Comparison of ENCODE assay signal across 8 cellular contexts in genomic region chr10:21535494-21535818, GRCh38. TPM values are rescaled to one million over a fixed set of nuclear protein-coding genes. Genes with fewer than 3 reads are reported as not detected.
DNase-seq lines count a peak whose midpoint lies in the region; ATAC-seq and TF ChIP-seq lines count a peak whose summit lies in the region.

No MANE protein-coding gene starts in this region.

- H2BK5ac ChIP-seq in IMR-90 (ENCODE audit: low read depth, low read length, poor library complexity, severe bottlenecking): no peak overlapping the region

- peak overlapping the region; percentile 65 for H3K27ac Mint-ChIP-seq in central memory CD8-positive, alpha-beta T cell (ENCODE audit: low read depth)
- H3K27ac Mint-ChIP-seq in naive thymus-derived CD4-positive, alpha-beta T cell: peak overlapping the region; percentile 69 to 91 (median 79)

- intact Hi-C loops in IMR-90 (cut with micrococcal nuclease): loop anchor here (2.0 kb wide), 1 partner anchor 257 kb away; no protein-coding TSS in a partner anchor
- intact Hi-C loops in naive thymus-derived CD4-positive, alpha-beta T cell (cut with micrococcal nuclease): loop anchor here (2.0 to 10.0 kb wide), 8 partner anchors 167 to 1179 kb away; partner anchors contain the start of genes COMMD3 (in 1 of the 2), DNAJC1 (in 1 of the 2) and PIP4K2A (in 1 of the 2)

- H3K27ac ChIP-seq in IMR-90 (ENCODE audit: insufficient read depth, low read length): peak overlapping the region; percentile 74; the same call in 1 of the 2 replicates
- H3K27ac ChIP-seq in naive thymus-derived CD4-positive, alpha-beta T cell (ENCODE audit: low read depth, low read length): peak overlapping the region; percentile 63

- H3K18ac ChIP-seq in IMR-90 (ENCODE audit: low read depth, low read length): no peak overlapping the region

- H3K4me3 ChIP-seq in AG04449 (ENCODE audit: low read depth, low read length): peak overlapping the region; percentile 76
- peak overlapping the region; percentile 89 for H3K4me3 ChIP-seq in IMR-90 (ENCODE audit: insufficient read depth, low read depth, low read length)
- H3K4me3 ChIP-seq in naive thymus-derived CD4-positive, alpha-beta T cell (ENCODE audit: low read length): no peak overlapping the region

- H2BK15ac ChIP-seq in IMR-90 (ENCODE audit: low read depth, low read length): no peak overlapping the region

- H2BK20ac ChIP-seq in IMR-90 (ENCODE audit: low read depth, low read length): no peak overlapping the region

- peaks cover 30% of the 10 kb centered on the region for H3K36me3 Mint-ChIP-seq in central memory CD8-positive, alpha-beta T cell (ENCODE audit: insufficient read depth)
- H3K36me3 Mint-ChIP-seq in naive thymus-derived CD4-positive, alpha-beta T cell: peaks cover 0 to 16% (median 7%) of the 10 kb centered on the region in 5 donors

- 0 out of 2 replicates have a peak overlapping the region, but pooled peaks have one; percentile 8 for H3K56ac ChIP-seq in IMR-90 (ENCODE audit: extremely low read depth, insufficient read depth, low read length)

- peaks cover 11% of the 10 kb centered on the region for H3K36me3 ChIP-seq in IMR-90 (ENCODE audit: control insufficient read depth, insufficient read depth, low read length)
- H3K36me3 ChIP-seq in naive thymus-derived CD4-positive, alpha-beta T cell (ENCODE audit: control insufficient read depth in 2 of 3, insufficient read depth in 3 of 3, low read length in 3 of 3): peaks cover 0 to 19% (median 5%) of the 10 kb centered on the region in 3 experiments

- TF ChIP-seq RAD21 in IMR-90 (IDR thresholded peaks at IDR 0.05; ENCODE audit: low read length): no peak

- 0 out of 2 replicates have a peak, but pooled peaks cover 2% of the 10 kb centered on the region for H3K4me1 ChIP-seq in IMR-90 (ENCODE audit: control insufficient read depth, insufficient read depth, low read length)
- H3K4me1 ChIP-seq in naive thymus-derived CD4-positive, alpha-beta T cell (ENCODE audit: control insufficient read depth in 2 of 2, insufficient read depth in 2 of 2, low read length in 2 of 2): peaks cover 8 to 15% of the 10 kb centered on the region in 2 donors

- H3K9ac ChIP-seq in IMR-90 (ENCODE audit: low read depth, low read length): peak overlapping the region; percentile 79

- H3K9me3 ChIP-seq in IMR-90 (ENCODE audit: control insufficient read depth, insufficient read depth, low read length): no peaks in the 10 kb centered on the region
- no peaks in the 10 kb centered on the region for H3K9me3 ChIP-seq in naive thymus-derived CD4-positive, alpha-beta T cell (ENCODE audit: control insufficient read depth in 2 of 3, low read length in 3 of 3)

- no peak overlapping the region for H3K14ac ChIP-seq in IMR-90 (replicated peaks; ENCODE audit: low read depth, low read length)

- no peaks in the 10 kb centered on the region for H3K9me3 Mint-ChIP-seq in central memory CD8-positive, alpha-beta T cell
- H3K9me3 Mint-ChIP-seq in naive thymus-derived CD4-positive, alpha-beta T cell: peaks cover 0 to 2% (median 0%) of the 10 kb centered on the region in 11 donors

- POLR2A ChIA-PET in AG04449 (lab: Yijun Ruan, JAX) (no interaction called here), IMR-90 (lab: Charles Lee; ENCODE audit: unreplicated experiment) (no interaction called here)
- POLR2A ChIA-PET in naive thymus-derived CD4-positive, alpha-beta T cell (lab: Charles Lee): interaction anchor here (0.5 kb wide), 1 partner anchor 453 kb away, joined by 3 read pairs; no protein-coding TSS in a partner anchor

- no peak for ATAC-seq in IMR-90 (ENCODE audit: low read depth)
- no peak for ATAC-seq in central memory CD8-positive, alpha-beta T cell (replicated peaks; ENCODE audit: extremely low read depth, poor library complexity, severe bottlenecking)
- ATAC-seq in naive thymus-derived CD4-positive, alpha-beta T cell: no peak
- ATAC-seq in HG02938 (IDR thresholded peaks at IDR 0.05; ENCODE audit: unreplicated experiment): no peak

- peak overlapping the region; percentile 83 for H2AFZ ChIP-seq in IMR-90 (replicated peaks; ENCODE audit: low read length, poor library complexity)

- DNase-seq in AG04449 (ENCODE audit: low read depth, low spot score) (no peak), IMR-90 (no peak), HT-29 (ENCODE audit: low spot score) (no peak), SIG-M5 (lab: John Stamatoyannopoulos, UW) (no peak)
- DNase-seq in central memory CD8-positive, alpha-beta T cell (ENCODE audit: low spot score in 2 of 2): no peak
- DNase-seq in naive thymus-derived CD4-positive, alpha-beta T cell: peak in 1 of 9 donors; percentile 13
- DNase-seq in stimulated activated CD4-positive, alpha-beta T cell treated with anti-CD3 and anti-CD28 coated beads, Interleukin-2, amount 100 ng/mL, for 24 hours: no peak

- H3K4me3 Mint-ChIP-seq in central memory CD8-positive, alpha-beta T cell: peak overlapping the region; percentile 85
- H3K4me3 Mint-ChIP-seq in naive thymus-derived CD4-positive, alpha-beta T cell: peak overlapping the region; percentile 72 to 98 (median 82)

- in situ Hi-C loops in IMR-90 (cut with MboI; ENCODE audit: low sequenced_read_pairs): loop anchor here (5.0 kb wide), 1 partner anchor 38 kb away; no protein-coding TSS in a partner anchor

- BruUV-seq in IMR-90 (replicated peaks; lab: Mats Ljungman, UMichigan): no TSS peak

- TF ChIP-seq POLR2A in IMR-90 (IDR thresholded peaks at IDR 0.05; ENCODE audit: low read depth, low read length): no peak

- peak overlapping the region in 1 of 2 experiments; percentile 38; a peak in 1 of 4 replicates for H4K8ac ChIP-seq in IMR-90 (ENCODE audit: low read depth in 2 of 2, low read length in 2 of 2)

- H4K20me1 ChIP-seq in IMR-90 (ENCODE audit: insufficient read depth, low read length): peaks cover 8% of the 10 kb centered on the region; the same call in 1 of the 2 replicates

- no CpG with 5 or more reads among the region's 7 CpGs for WGBS in IMR-90 (ENCODE audit: extremely low coverage in 2 of 2, insufficient read length in 1 of 2), 2 experiments

- no peak overlapping the region for H4K5ac ChIP-seq in IMR-90 (ENCODE audit: low read depth, low read length)

- 0 out of 2 replicates have a peak overlapping the region, but pooled peaks have one; percentile 25 for H3K4ac ChIP-seq in IMR-90 (ENCODE audit: low read depth, low read length)

- H2BK120ac ChIP-seq in IMR-90 (ENCODE audit: low read depth, low read length): no peak overlapping the region

- peak overlapping the region; percentile 81 for H3K4me2 ChIP-seq in IMR-90 (ENCODE audit: low read depth, low read length)

- CTCF ChIA-PET in AG04449 (lab: Yijun Ruan, JAX) (no interaction called here), IMR-90 (lab: Yijun Ruan, JAX) (no interaction called here)
- CTCF ChIA-PET in naive thymus-derived CD4-positive, alpha-beta T cell (lab: Charles Lee): no interaction called here

- peak overlapping the region; percentile 88 for H2AK9ac ChIP-seq in IMR-90 (replicated peaks; ENCODE audit: low read depth, low read length, poor library complexity)

- H3K27me3 ChIP-seq in IMR-90 (ENCODE audit: control insufficient read depth, insufficient read depth, low read length): no peaks in the 10 kb centered on the region
- H3K27me3 ChIP-seq in naive thymus-derived CD4-positive, alpha-beta T cell (ENCODE audit: control insufficient read depth in 2 of 2, insufficient read depth in 2 of 2, low read length in 2 of 2): no peaks in the 10 kb centered on the region

- peak overlapping the region; percentile 14; the same call in 1 of the 2 replicates for H3K23ac ChIP-seq in IMR-90 (ENCODE audit: low read depth, low read length)

- no peak for TF ChIP-seq CTCF in AG04449 (IDR thresholded peaks at IDR 0.05; ENCODE audit: insufficient read depth, low read length, missing control alignments)
- no peak for TF ChIP-seq CTCF in IMR-90 (conservative IDR thresholded peaks at IDR 0.05; ENCODE audit: low read depth, low read length)

- no peak overlapping the region for H4K91ac ChIP-seq in IMR-90 (ENCODE audit: insufficient read depth, low read depth, low read length)

- H2AK5ac ChIP-seq in IMR-90 (ENCODE audit: low read depth, low read length): no peak overlapping the region

- no peaks in the 10 kb centered on the region for H3K9me1 ChIP-seq in IMR-90 (ENCODE audit: insufficient read depth, low read length)

- peaks cover 25% of the 10 kb centered on the region for H3K4me1 Mint-ChIP-seq in central memory CD8-positive, alpha-beta T cell
- H3K4me1 Mint-ChIP-seq in naive thymus-derived CD4-positive, alpha-beta T cell: peaks cover 12 to 35% (median 27%) of the 10 kb centered on the region in 7 donors

- peaks cover 8 to 21% of the 10 kb centered on the region in 2 experiments; a peak in 3 of 4 replicates for H3K79me1 ChIP-seq in IMR-90 (ENCODE audit: low read depth in 1 of 2, low read length in 2 of 2)

- dilution Hi-C loops in IMR-90 (cut with HindIII; ENCODE audit: low sequenced_read_pairs, unreplicated experiment): no loop called here

- no peaks in the 10 kb centered on the region for H3K27me3 Mint-ChIP-seq in central memory CD8-positive, alpha-beta T cell
- H3K27me3 Mint-ChIP-seq in naive thymus-derived CD4-positive, alpha-beta T cell: peaks cover 0 to 4% (median 0%) of the 10 kb centered on the region in 5 donors

TF ChIP-seq in IMR-90, 13 proteins besides CTCF, POLR2A, EP300 and RAD21 (continues in another document):
- TF ChIP-seq RCOR1 (IDR thresholded peaks at IDR 0.05; ENCODE audit: insufficient replicate concordance, low read length) (no peak), BHLHE40 (IDR thresholded peaks at IDR 0.05; ENCODE audit: low read depth, low read length) (no peak), MAZ (IDR thresholded peaks at IDR 0.05; ENCODE audit: borderline replicate concordance, low read depth, low read length) (no peak), RFX5 (IDR thresholded peaks at IDR 0.05; ENCODE audit: low read depth, low read length) (no peak)

RNA-seq across cellular contexts. Expression of gene MLLT10, which starts 1.4 kb away (rescaled TPM):
- 29.0 and 31.9 TPM in 2 replicates for total RNA-seq in IMR-90 (2012; rRNA removed)
- polyA plus RNA-seq in IMR-90 (2012; rRNA removed): 22.5 and 23.9 TPM in 2 replicates
- 7.2 and 17.6 TPM in 2 replicates for polyA plus RNA-seq in IMR-90 (2012; cell fraction: cytosol; rRNA removed)
- 27.3 and 103 TPM in 2 replicates for polyA plus RNA-seq in IMR-90 (2012; cell fraction: nucleus; rRNA removed; ENCODE audit: low replicate concordance)
- 10 to 100 TPM; 50.0 to 74.2 (median 67.9) TPM for total RNA-seq in naive thymus-derived CD4-positive, alpha-beta T cell
- polyA plus RNA-seq in naive thymus-derived CD4-positive, alpha-beta T cell: 1 to 10 TPM; 6.0 to 8.8 TPM
- 31.7 and 47.6 TPM in 2 replicates for total RNA-seq in HT-29 (2014; rRNA removed; shearing (Covaris generic))

RNA-seq across cellular contexts. Expression of gene SKIDA1, which starts 10.0 kb away (rescaled TPM):
- 0.56 and 0.72 TPM in 2 replicates for total RNA-seq in IMR-90 (2012; rRNA removed)
- 0.24 and 0.36 TPM in 2 replicates for polyA plus RNA-seq in IMR-90 (2012; rRNA removed)
- 0.16 and 0.42 TPM in 2 replicates for polyA plus RNA-seq in IMR-90 (2012; cell fraction: cytosol; rRNA removed)
- polyA plus RNA-seq in IMR-90 (2012; cell fraction: nucleus; rRNA removed; ENCODE audit: low replicate concordance): 0.36 and 2.0 TPM in 2 replicates
- total RNA-seq in naive thymus-derived CD4-positive, alpha-beta T cell: under 1 TPM in 4 of 5 experiments, not detected in 1; 0.17 to 0.45 (median 0.28) TPM
- polyA plus RNA-seq in naive thymus-derived CD4-positive, alpha-beta T cell: under 1 TPM in 1 of 2 donors, not detected in 1; 0.38 TPM
- not detected in 2 replicates for total RNA-seq in HT-29 (2014; rRNA removed; shearing (Covaris generic))
